ENCODE assay signal across 8 cellular contexts in genomic region chr2:187547353-187547979, GRCh38. TPM values are rescaled to one million over a fixed set of nuclear protein-coding genes. Genes with fewer than 3 reads are reported as not detected.
DNase-seq lines count a peak whose midpoint lies in the region; ATAC-seq, FAIRE-seq and TF ChIP-seq lines count a peak whose summit lies in the region.

No MANE protein-coding gene starts in this region.

- 0 out of 4 replicates have a peak, but pooled peaks of 1 of the 2 experiments have one; percentile 20 for TF ChIP-seq POLR2A in HepG2 (IDR thresholded peaks at IDR 0.05; ENCODE audit: insufficient read depth in 1 of 2, low read depth in 2 of 2, low read length in 2 of 2)

- H3K9ac ChIP-seq in HepG2 (ENCODE audit: insufficient read depth, low read depth, low read length): no peak overlapping the region

- POLR2A ChIA-PET in HepG2 (lab: Yijun Ruan, JAX): interaction anchor here (1.2 to 4.0 kb wide), 2 partner anchors 7 to 34 kb away, joined by 5 to 44 read pairs; no protein-coding TSS in a partner anchor

- no TSS peak for BruUV-seq in HepG2 (replicated peaks; lab: Mats Ljungman, UMichigan)

- CTCF ChIA-PET in HepG2 (lab: Yijun Ruan, JAX; ENCODE audit: low intra/inter-chr PET ratio, low total read pairs): no interaction called here

- H3K4me2 ChIP-seq in HepG2 (ENCODE audit: low read depth, low read length): peak overlapping the region; percentile 18

- no peak for FAIRE-seq in HepG2 (lab: Jason Lieb, UNC)

- TF ChIP-seq CTCF in HepG2 (CRISPR knock-in tag; IDR thresholded peaks at IDR 0.05): no peak

- H3K27ac ChIP-seq in HepG2 (ENCODE audit: extremely low read length, insufficient read depth, low read length): peak overlapping the region; percentile 88

- H4K20me1 ChIP-seq in HepG2 (ENCODE audit: insufficient read depth, low read length): no peaks in the 10 kb centered on the region

- peaks cover 98% of the 10 kb centered on the region for H3K79me2 ChIP-seq in HepG2 (ENCODE audit: insufficient read depth, low read length)

- peaks cover 93% of the 10 kb centered on the region for H3K4me1 ChIP-seq in HepG2 (ENCODE audit: insufficient read depth, low read length)

- H3K36me3 ChIP-seq in HepG2 (replicated peaks in 1 of 2; ENCODE audit: control insufficient read depth in 1 of 2, insufficient read depth in 2 of 2, low read length in 2 of 2): peaks cover 3 to 37% of the 10 kb centered on the region in 2 experiments

- intact Hi-C loops in HepG2 (cut with micrococcal nuclease; ENCODE audit: unreplicated experiment): loop anchor here (2.0 kb wide), 1 partner anchor 17 kb away; no protein-coding TSS in a partner anchor

- H2AFZ ChIP-seq in HepG2 (ENCODE audit: low read length): no peak overlapping the region

- ATAC-seq in HepG2 (no peak), GM21576 (IDR thresholded peaks at IDR 0.05; ENCODE audit: unreplicated experiment) (no peak)

- in situ Hi-C loops in ACHN (cut with HindIII; ENCODE audit: low pct_ligation_motif_present, low pct_unique_long_range_greater_than_20kb, low sequenced_read_pairs): no loop called here
- in situ Hi-C loops in KBM-7 (cut with MboI; ENCODE audit: low pct_unique_long_range_greater_than_20kb, low sequenced_read_pairs): no loop called here
- in situ Hi-C loops in HepG2 (cut with HindIII; ENCODE audit: extremely low pct_ligation_motif_present, low pct_unique_long_range_greater_than_20kb): loop anchor here (25.0 kb wide), 1 partner anchor 1890 kb away; the partner anchor contains the start of gene WDR75

- DNase-seq in ACHN (peak; percentile 99), KBM-7 (peak; percentile 62), brain pericyte (ENCODE audit: low read depth, low spot score) (peak; percentile 64), HepG2 (ENCODE audit: low spot score) (no peak), ureter (ENCODE audit: low spot score) (no peak), SW480 (ENCODE audit: low spot score) (no peak), T-helper 2 cell (no peak)

- TF ChIP-seq EP300 in HepG2 (IDR thresholded peaks at IDR 0.05; ENCODE audit: low read depth in 2 of 2, low read length in 2 of 2): no peak; a peak in 1 of 4 replicates
- TF ChIP-seq EP300 in HepG2 (CRISPR knock-in tag; IDR thresholded peaks at IDR 0.05; ENCODE audit: borderline replicate concordance): no peak

- no peak for TF ChIP-seq RAD21 in HepG2 (CRISPR knock-in tag; IDR thresholded peaks at IDR 0.05)

- 60% methylated on average over 2 of the region's 2 CpGs for WGBS in HepG2 (ENCODE audit: low lambda C conversion rate)

- no peak overlapping the region for H3K4me3 ChIP-seq in HepG2 (replicated peaks in 1 of 3; ENCODE audit: insufficient read depth in 1 of 3, low read depth in 2 of 3, low read length in 3 of 3)

- no peaks in the 10 kb centered on the region for H3K27me3 ChIP-seq in HepG2 (ENCODE audit: control insufficient read depth in 1 of 2, insufficient read depth in 2 of 2, low read length in 2 of 2)

- H3K9me3 ChIP-seq in HepG2 (ENCODE audit: low read length): no peaks in the 10 kb centered on the region

TF ChIP-seq in HepG2, 621 proteins besides CTCF, POLR2A, EP300 and RAD21 (continues in another document):
- TF ChIP-seq RBFOX2 (IDR thresholded peaks at IDR 0.05; ENCODE audit: low read depth, low read length) (peak; percentile 26), MBD4 (IDR thresholded peaks at IDR 0.05; ENCODE audit: borderline replicate concordance, low read length) (peak; percentile 67; the same call in 1 of the 2 replicates), ARID5B (CRISPR knock-in tag; IDR thresholded peaks at IDR 0.05) (0 out of 2 replicates have a peak, but pooled peaks have one; percentile 22), SAP130 (CRISPR knock-in tag; IDR thresholded peaks at IDR 0.05; ENCODE audit: low read depth) (0 out of 2 replicates have a peak, but pooled peaks have one; percentile 18), POLR2G (IDR thresholded peaks at IDR 0.05; ENCODE audit: low read depth, low read length) (peak; percentile 41; the same call in 1 of the 2 replicates), ZNF644 (CRISPR knock-in tag; IDR thresholded peaks at IDR 0.05; ENCODE audit: low read depth) (0 out of 2 replicates have a peak, but pooled peaks have one; percentile 33), NCOA5 (CRISPR knock-in tag; IDR thresholded peaks at IDR 0.05) (no peak), FOSL2 (CRISPR knock-in tag; IDR thresholded peaks at IDR 0.05) (peak; percentile 88), ZNF362 (CRISPR knock-in tag; IDR thresholded peaks at IDR 0.05; ENCODE audit: borderline replicate concordance) (no peak), MEIS2 (CRISPR knock-in tag; IDR thresholded peaks at IDR 0.05) (no peak), HOMEZ (CRISPR knock-in tag; IDR thresholded peaks at IDR 0.05; ENCODE audit: low read depth) (peak; percentile 74; the same call in 1 of the 2 replicates), RBM22 (optimal IDR thresholded peaks at IDR 0.05; ENCODE audit: low read length) (peak; percentile 51), NFE2L2 (IDR thresholded peaks at IDR 0.05; ENCODE audit: low read length) (peak; percentile 18; the same call in 1 of the 2 replicates)

RNA-seq across cellular contexts. Expression of gene TFPI, which starts 6.8 kb away (rescaled TPM):
- total RNA-seq in HepG2 (2016; rRNA removed; fragmentation: Illumina TruSeq; extraction: Trizol): 161 and 301 TPM in 2 replicates
- 38.3 and 39.3 TPM in 2 replicates for total RNA-seq in HepG2 (2016; cell fraction: cytosol; rRNA removed; fragmentation: Illumina TruSeq; extraction: Trizol; ENCODE audit: low read depth)
- total RNA-seq in HepG2 (2016; cell fraction: insoluble cytoplasmic fraction; rRNA removed; fragmentation: Illumina TruSeq; extraction: Trizol): 172 and 272 TPM in 2 replicates
- total RNA-seq in HepG2 (2016; cell fraction: membrane; rRNA removed; fragmentation: Illumina TruSeq; extraction: Trizol): 52.0 and 70.0 TPM in 2 replicates
- total RNA-seq in HepG2 (2016; cell fraction: nucleus; rRNA removed; fragmentation: Illumina TruSeq; extraction: Trizol): 317 and 356 TPM in 2 replicates
- 404 and 436 TPM in 2 replicates for polyA plus RNA-seq in HepG2 (2011; rRNA removed)
- 141 and 281 TPM in 2 replicates for polyA plus RNA-seq in HepG2 (2011; cell fraction: cytosol; rRNA removed)
- polyA plus RNA-seq in HepG2 (2011; cell fraction: nucleus; rRNA removed): 59.5 and 99.9 TPM in 2 replicates
- 778 and 1,175 TPM in 2 replicates for polyA plus RNA-seq in HepG2 (2012)
- 23.5 and 25.5 TPM in 2 replicates for polyA plus RNA-seq in HepG2 (2016; cell fraction: cytosol; fragmentation: Illumina TruSeq; extraction: Trizol; ENCODE audit: low read depth)
- 122 TPM in 2 replicates for polyA plus RNA-seq in HepG2 (2016; cell fraction: insoluble cytoplasmic fraction; fragmentation: Illumina TruSeq; extraction: Trizol; ENCODE audit: low read depth)
- polyA plus RNA-seq in HepG2 (2016; cell fraction: membrane; fragmentation: Illumina TruSeq; extraction: Trizol; ENCODE audit: low read depth): 32.9 and 33.4 TPM in 2 replicates
- polyA plus RNA-seq in HepG2 (2016; cell fraction: nucleus; fragmentation: Illumina TruSeq; extraction: Trizol; ENCODE audit: insufficient read depth, low read depth): 310 and 322 TPM in 2 replicates
- 28.8 and 207 TPM in 2 replicates for polyA minus RNA-seq in HepG2 (2011; rRNA and poly(A)+ RNA removed; ENCODE audit: low replicate concordance)
- 198 and 296 TPM in 2 replicates for polyA minus RNA-seq in HepG2 (2011; cell fraction: cytosol; rRNA and poly(A)+ RNA removed)
- 460 and 590 TPM in 2 replicates for polyA minus RNA-seq in HepG2 (2011; cell fraction: nucleus; rRNA and poly(A)+ RNA removed)
- total RNA-seq in ureter: 54.7 TPM

Comparison
In these comparisons a context has a peak if more than half of its experiments do, and no peak if none do; other contexts are left out.
1. DNase-seq: peak in ACHN (single experiment), KBM-7 (single experiment) and brain pericyte (single experiment); none in HepG2 (single experiment), ureter (single experiment), SW480 (single experiment) and T-helper 2 cell (0 of 5).